34 cellular contexts compared by ENCODE assay signal in the genomic region with DNA sequence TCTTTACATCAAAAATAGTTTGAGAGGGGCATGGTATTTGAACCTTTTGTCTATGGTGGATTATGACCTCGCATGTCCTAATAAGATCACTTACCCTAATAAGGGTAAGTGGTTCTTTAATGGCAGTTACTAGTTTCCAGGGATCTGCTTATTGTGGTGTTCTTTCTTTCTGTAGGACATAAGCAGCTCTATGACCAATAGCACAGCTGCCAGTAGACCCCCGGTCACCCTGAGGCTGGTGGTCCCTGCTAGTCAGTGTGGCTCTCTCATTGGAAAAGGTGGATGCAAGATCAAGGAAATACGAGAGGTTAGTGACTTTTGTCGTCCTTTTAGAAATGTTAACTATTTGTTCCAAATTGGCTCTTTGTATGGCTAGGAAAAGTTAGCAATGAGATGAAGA. TPM values are rescaled to one million over a fixed set of nuclear protein-coding genes. Genes with fewer than 3 reads are reported as not detected.
A peak's percentile ranks its signal among the peaks of the same experiment; 100 is the strongest.
DNase-seq lines count a peak whose midpoint lies in the region; ATAC-seq and TF ChIP-seq lines count a peak whose summit lies in the region.
"Had no signal": no experiment of that assay in that cellular context is flagged by ENCODE, and none has a peak within 500 bp of the region (broad histone marks: within the 10 kb centered on the region; RNA-seq: fewer than 3 reads in every experiment).

No MANE protein-coding gene starts in this region.

- H3K27ac Mint-ChIP-seq in activated CD4-positive, alpha-beta memory T cell treated with anti-CD3 and anti-CD28 coated beads for 36 hours: peak overlapping the region; percentile 64
- H3K27ac Mint-ChIP-seq in endothelial cell (ENCODE audit: unreplicated experiment) (no peak overlapping the region), glutamatergic neuron (ENCODE audit: unreplicated experiment) (no peak overlapping the region)
- H3K27ac Mint-ChIP-seq: IgD-negative memory B cell; T-helper 1 cell treated with Interleukin-12 subunit alpha and Interleukin-12 subunit beta and Interleukin-4 antibody, amounts not matched to agents 30 μg/mL and 1 μg/mL, for 36 hours had no signal

- no peak overlapping the region for H2BK15ac ChIP-seq in neuronal stem cell (ENCODE audit: low read length)

- H2BK5ac ChIP-seq in neuronal stem cell (ENCODE audit: low read length): no peak overlapping the region

- no peaks in the 10 kb centered on the region for H3K27me3 Mint-ChIP-seq in activated CD4-positive, alpha-beta memory T cell treated with anti-CD3 and anti-CD28 coated beads for 36 hours
- H3K27me3 Mint-ChIP-seq in endothelial cell (ENCODE audit: unreplicated experiment): no peaks in the 10 kb centered on the region
- peaks cover 2% of the 10 kb centered on the region for H3K27me3 Mint-ChIP-seq in glutamatergic neuron (ENCODE audit: unreplicated experiment)
- H3K27me3 Mint-ChIP-seq: CD4-positive, CD25-positive, alpha-beta regulatory T cell; IgD-negative memory B cell had no signal

- H3K23ac ChIP-seq in neuronal stem cell (ENCODE audit: low read depth, low read length, poor library complexity): no peak overlapping the region

- H3K27me3 ChIP-seq in left ventricle myocardium inferior (ENCODE audit: low read depth) (no peaks in the 10 kb centered on the region), neuronal stem cell (ENCODE audit: control insufficient read depth in 3 of 3, insufficient read depth in 3 of 3, low read depth in 1 of 3, low read length in 3 of 3) (no peaks in the 10 kb centered on the region)
- H3K27me3 ChIP-seq: esophagus squamous epithelium, foreskin keratinocyte, uterus had no signal

- no peak overlapping the region for H4K8ac ChIP-seq in neuronal stem cell (ENCODE audit: low read depth, low read length)

- H3K9me3 Mint-ChIP-seq in activated CD4-positive, alpha-beta memory T cell treated with anti-CD3 and anti-CD28 coated beads for 36 hours: no peaks in the 10 kb centered on the region
- no peaks in the 10 kb centered on the region for H3K9me3 Mint-ChIP-seq in endothelial cell (ENCODE audit: unreplicated experiment)
- H3K9me3 Mint-ChIP-seq in glutamatergic neuron (ENCODE audit: unreplicated experiment): no peaks in the 10 kb centered on the region
- H3K9me3 Mint-ChIP-seq: IgD-negative memory B cell; T-helper 1 cell treated with Interleukin-12 subunit alpha and Interleukin-12 subunit beta and Interleukin-4 antibody, amounts not matched to agents 30 μg/mL and 1 μg/mL, for 36 hours had no signal

- CTCF ChIA-PET in activated CD4-positive, alpha-beta memory T cell treated with anti-CD3 and anti-CD28 coated beads for 36 hours (lab: Charles Lee): interaction anchor here (0.8 to 1.2 kb wide), 3 partner anchors 17 to 138 kb away, joined by 3 read pairs; no protein-coding TSS in a partner anchor

- H2AK5ac ChIP-seq in neuronal stem cell (ENCODE audit: low read depth, low read length): no peak overlapping the region

- WGBS in neuronal stem cell (ENCODE audit: extremely low coverage in 2 of 2, insufficient read length in 2 of 2, insufficient replicate concordance in 1 of 2), 2 donors: no CpG with 5 or more reads among the region's 4 CpGs

- H3K18ac ChIP-seq in neuronal stem cell (ENCODE audit: low read length): no peak overlapping the region

- H2AFZ ChIP-seq in neuronal stem cell (ENCODE audit: low read length): no peak overlapping the region
- H2AFZ ChIP-seq: parathyroid adenoma had no signal

- no peaks in the 10 kb centered on the region for H3K79me1 ChIP-seq in neuronal stem cell (ENCODE audit: low read depth, low read length)

- H3K9me3 ChIP-seq in left ventricle myocardium inferior (replicated peaks): no peaks in the 10 kb centered on the region
- H3K9me3 ChIP-seq in neuronal stem cell (replicated peaks in 1 of 2; ENCODE audit: control insufficient read depth in 2 of 2, insufficient read depth in 1 of 2, low read depth in 1 of 2, low read length in 2 of 2): peaks cover 0 to 2% of the 10 kb centered on the region in 2 donors
- H3K9me3 ChIP-seq: esophagus squamous epithelium, thoracic aorta, uterus had no signal

- peaks cover 47% of the 10 kb centered on the region for H3K4me1 Mint-ChIP-seq in activated CD4-positive, alpha-beta memory T cell treated with anti-CD3 and anti-CD28 coated beads for 36 hours (ENCODE audit: low read depth)
- H3K4me1 Mint-ChIP-seq in endothelial cell (ENCODE audit: unreplicated experiment) (peaks cover 30% of the 10 kb centered on the region), glutamatergic neuron (ENCODE audit: low read depth, unreplicated experiment) (peaks cover 10% of the 10 kb centered on the region)

- TF ChIP-seq CTCF in left ventricle myocardium inferior (IDR thresholded peaks at IDR 0.05; ENCODE audit: borderline replicate concordance) (no peak), endothelial cell (IDR thresholded peaks at IDR 0.05; ENCODE audit: unreplicated experiment) (no peak), glutamatergic neuron (IDR thresholded peaks at IDR 0.05; ENCODE audit: partially characterized antibody, unreplicated experiment) (no peak)

- no peak overlapping the region for H3K9ac ChIP-seq in neuronal stem cell (ENCODE audit: low read depth, low read length, poor library complexity)
- H3K9ac ChIP-seq: parathyroid adenoma had no signal

- POLR2A ChIA-PET in activated CD4-positive, alpha-beta memory T cell treated with anti-CD3 and anti-CD28 coated beads for 36 hours (lab: Charles Lee): interaction anchor here (0.6 to 2.8 kb wide), 4 partner anchors 9 to 24 kb away, joined by 3 to 14 read pairs (median 6); no protein-coding TSS in a partner anchor

- H3K4me2 ChIP-seq in neuronal stem cell (ENCODE audit: insufficient read depth, low read length, poor library complexity, severe bottlenecking): no peak overlapping the region

- H2BK120ac ChIP-seq in neuronal stem cell (ENCODE audit: low read depth, low read length): no peak overlapping the region

- peak overlapping the region; percentile 10 for H3K27ac ChIP-seq in left ventricle myocardium inferior (replicated peaks)
- H3K27ac ChIP-seq in neuronal stem cell (replicated peaks; ENCODE audit: low read length): no peak overlapping the region
- H3K27ac ChIP-seq: esophagus squamous epithelium, foreskin keratinocyte, parathyroid adenoma, thoracic aorta, uterus had no signal

- H2BK12ac ChIP-seq in neuronal stem cell (ENCODE audit: low read length): no peak overlapping the region

- H3K36me3 ChIP-seq in left ventricle myocardium inferior (peaks cover 99% of the 10 kb centered on the region), neuronal stem cell (replicated peaks in 1 of 2; ENCODE audit: control insufficient read depth in 2 of 2, insufficient read depth in 2 of 2, low read length in 2 of 2) (peaks cover 68 to 100% of the 10 kb centered on the region in 2 donors)
- H3K36me3 ChIP-seq: uterus had no signal

- no peak overlapping the region for H3K14ac ChIP-seq in neuronal stem cell (ENCODE audit: low read length)

- no peak overlapping the region for H4K91ac ChIP-seq in neuronal stem cell (ENCODE audit: low read depth, low read length, poor library complexity)

- ATAC-seq in left ventricle myocardium superior (no peak), GM21367 (IDR thresholded peaks at IDR 0.05; ENCODE audit: unreplicated experiment) (no peak)
- ATAC-seq: foreskin keratinocyte, SK-N-SH treated with all-trans-retinoic acid at 6 μM for 48 hours had no signal

- intact Hi-C loops in left ventricle myocardium inferior (cut with micrococcal nuclease): no loop called here
- intact Hi-C loops in left ventricle myocardium superior (cut with micrococcal nuclease): no loop called here
- intact Hi-C loops in activated CD4-positive, alpha-beta memory T cell treated with anti-CD3 and anti-CD28 coated beads for 36 hours (cut with micrococcal nuclease): no loop called here

- DNase-seq in left ventricle myocardium inferior: no peak
- DNase-seq in left ventricle myocardium superior: no peak
- DNase-seq in activated CD4-positive, alpha-beta memory T cell treated with anti-CD3 and anti-CD28 coated beads for 36 hours: no peak
- DNase-seq in endothelial cell (ENCODE audit: low spot score): no peak
- no peak for DNase-seq in neuronal stem cell (ENCODE audit: low spot score)
- DNase-seq in NCI-H1092 (lab: John Stamatoyannopoulos, UW): no peak
- no peak for DNase-seq in glutamatergic neuron
- DNase-seq: activated CD4-positive, CD25-positive, alpha-beta regulatory T cell treated with anti-CD3 and anti-CD28 coated beads, Interleukin-2, amount 50 U/mL, for 72 hours; activated CD8-positive, alpha-beta memory T cell treated with anti-CD3 and anti-CD28 coated beads for 24 hours; activated gamma-delta T cell; AML-193; CD4-positive, CD25-positive, alpha-beta regulatory T cell; central memory CD4-positive, alpha-beta T cell; DMS79 treated with DMSO at 0.1 percent for 48 hours; esophagus squamous epithelium; foreskin keratinocyte; GF-D8; NCI-H1105; NCI-H187 treated with DMSO at 0.1 percent for 48 hours; NCI-H2171; OCI-M1; small intestine; stimulated activated naive CD4-positive, alpha-beta T cell treated with Interleukin-2 at 50 U/mL for 16 hours; uterus had no signal

- no peak overlapping the region for H3K4me3 Mint-ChIP-seq in activated CD4-positive, alpha-beta memory T cell treated with anti-CD3 and anti-CD28 coated beads for 36 hours
- H3K4me3 Mint-ChIP-seq in endothelial cell (ENCODE audit: unreplicated experiment): peak overlapping the region; percentile 33
- H3K4me3 Mint-ChIP-seq in glutamatergic neuron (ENCODE audit: unreplicated experiment): no peak overlapping the region
- H3K4me3 Mint-ChIP-seq: T-helper 1 cell treated with Interleukin-12 subunit alpha and Interleukin-12 subunit beta and Interleukin-4 antibody, amounts not matched to agents 30 μg/mL and 1 μg/mL, for 36 hours had no signal

- H3K4me3 ChIP-seq in left ventricle myocardium inferior (no peak overlapping the region), neuronal stem cell (ENCODE audit: low read length in 2 of 2) (no peak overlapping the region)
- H3K4me3 ChIP-seq: esophagus squamous epithelium, thoracic aorta, uterus had no signal

- peaks cover 89% of the 10 kb centered on the region for H3K4me1 ChIP-seq in left ventricle myocardium inferior
- peaks cover 7 to 21% of the 10 kb centered on the region in 2 donors for H3K4me1 ChIP-seq in neuronal stem cell (ENCODE audit: control insufficient read depth in 2 of 2, insufficient read depth in 1 of 2, low read depth in 1 of 2, low read length in 2 of 2)
- H3K4me1 ChIP-seq: foreskin keratinocyte had no signal

- H3K4ac ChIP-seq in neuronal stem cell (ENCODE audit: low read length): no peak overlapping the region

- H3K36me3 Mint-ChIP-seq in activated CD4-positive, alpha-beta memory T cell treated with anti-CD3 and anti-CD28 coated beads for 36 hours: peaks cover 79% of the 10 kb centered on the region
- H3K36me3 Mint-ChIP-seq in endothelial cell (ENCODE audit: low read depth, unreplicated experiment): peaks cover 63% of the 10 kb centered on the region
- H3K36me3 Mint-ChIP-seq in glutamatergic neuron (ENCODE audit: unreplicated experiment): no peaks in the 10 kb centered on the region

RNA-seq across cellular contexts. Expression of a gene that starts 7.2 kb away (rescaled TPM):
- total RNA-seq in left ventricle myocardium inferior (530 TPM), left ventricle myocardium superior (557 TPM), endothelial cell (ENCODE audit: unreplicated experiment) (1,084 TPM), glutamatergic neuron (ENCODE audit: unreplicated experiment) (1,170 TPM)
- total RNA-seq in activated CD4-positive, alpha-beta memory T cell treated with anti-CD3 and anti-CD28 coated beads for 36 hours: 100 to 1,000 TPM; 897 to 926 TPM
- polyA plus RNA-seq in neuronal stem cell (2013, experiment 1 of 2): 903 TPM
- 910 TPM for polyA plus RNA-seq in neuronal stem cell (2013, experiment 2 of 2)

RNA-seq across cellular contexts. Expression of a gene that starts 17.6 kb away (rescaled TPM):
- total RNA-seq in left ventricle myocardium inferior: 53.1 TPM
- total RNA-seq in left ventricle myocardium superior: 56.1 TPM
- total RNA-seq in activated CD4-positive, alpha-beta memory T cell treated with anti-CD3 and anti-CD28 coated beads for 36 hours: 100 to 1,000 TPM; 218 to 221 TPM
- 131 TPM for total RNA-seq in endothelial cell (ENCODE audit: unreplicated experiment)
- 119 TPM for polyA plus RNA-seq in neuronal stem cell (2013, experiment 1 of 2)
- 121 TPM for polyA plus RNA-seq in neuronal stem cell (2013, experiment 2 of 2)
- 105 TPM for total RNA-seq in glutamatergic neuron (ENCODE audit: unreplicated experiment)

RNA-seq across cellular contexts. Expression of a gene that starts 35.4 kb away (rescaled TPM):
- total RNA-seq in left ventricle myocardium inferior: 0.36 TPM
- not detected for total RNA-seq in left ventricle myocardium superior
- not detected for total RNA-seq in activated CD4-positive, alpha-beta memory T cell treated with anti-CD3 and anti-CD28 coated beads for 36 hours
- total RNA-seq in endothelial cell (ENCODE audit: unreplicated experiment): 1.3 TPM
- polyA plus RNA-seq in neuronal stem cell (2013, experiment 1 of 2): 0.46 TPM
- polyA plus RNA-seq in neuronal stem cell (2013, experiment 2 of 2): 0.42 TPM
- total RNA-seq in glutamatergic neuron (ENCODE audit: unreplicated experiment): not detected
- total RNA-seq: A673; CD4-positive, CD25-positive, alpha-beta regulatory T cell; dermis microvascular lymphatic vessel endothelial cell; foreskin keratinocyte; HT-29 had no signal
- polyA plus RNA-seq: CD4-positive, CD25-positive, alpha-beta regulatory T cell; foreskin keratinocyte; IgD-negative memory B cell; neural cell had no signal

RNA-seq across cellular contexts. Expression of a gene that starts 40.2 kb away (rescaled TPM):
- total RNA-seq in left ventricle myocardium inferior (4.8 TPM), left ventricle myocardium superior (4.2 TPM), endothelial cell (ENCODE audit: unreplicated experiment) (20.9 TPM), glutamatergic neuron (ENCODE audit: unreplicated experiment) (94.2 TPM)
- 10 to 100 TPM; 13.0 to 14.7 TPM for total RNA-seq in activated CD4-positive, alpha-beta memory T cell treated with anti-CD3 and anti-CD28 coated beads for 36 hours
- 20.6 TPM for polyA plus RNA-seq in neuronal stem cell (2013, experiment 1 of 2)
- 19.7 TPM for polyA plus RNA-seq in neuronal stem cell (2013, experiment 2 of 2)

RNA-seq across cellular contexts. Expression of a gene that starts 42.0 kb away (rescaled TPM):
- total RNA-seq in left ventricle myocardium inferior: 12.9 TPM
- total RNA-seq in left ventricle myocardium superior: 10.1 TPM
- 10 to 100 TPM; 27.5 to 29.7 TPM for total RNA-seq in activated CD4-positive, alpha-beta memory T cell treated with anti-CD3 and anti-CD28 coated beads for 36 hours
- total RNA-seq in endothelial cell (ENCODE audit: unreplicated experiment): 45.3 TPM
- 30.1 TPM for polyA plus RNA-seq in neuronal stem cell (2013, experiment 1 of 2)
- polyA plus RNA-seq in neuronal stem cell (2013, experiment 2 of 2): 30.0 TPM
- 49.0 TPM for total RNA-seq in glutamatergic neuron (ENCODE audit: unreplicated experiment)
